9 cellular contexts compared by ENCODE assay signal in genomic region chr2:70978388-70979357, GRCh38. TPM values are rescaled to one million over a fixed set of nuclear protein-coding genes. Genes with fewer than 3 reads are reported as not detected.
A peak's percentile ranks its signal among the peaks of the same experiment; 100 is the strongest.
DNase-seq lines count a peak whose midpoint lies in the region; ATAC-seq and TF ChIP-seq lines count a peak whose summit lies in the region.
"Had no signal": no experiment of that assay in that cellular context is flagged by ENCODE, and none has a peak within 500 bp of the region (broad histone marks: within the 10 kb centered on the region; RNA-seq: fewer than 3 reads in every experiment).

ANKRD53 (plus strand) TSS chr2:70978630; CDS start chr2:70978646, 16 bp downstream.

- peak within 1 kb of the TSS; percentile 61 to 88 for H3K4me3 ChIP-seq in SK-N-SH (ENCODE audit: low read depth in 2 of 2, low read length in 1 of 2)
- peak within 1 kb of the TSS; percentile 68 for H3K4me3 ChIP-seq in OCI-LY1 (ENCODE audit: low read depth, low read length, poor library complexity, severe bottlenecking)
- peak within 1 kb of the TSS; percentile 75 for H3K4me3 ChIP-seq in coronary artery
- H3K4me3 ChIP-seq in lower leg skin (ENCODE audit: low read depth, poor library complexity, severe bottlenecking): peak within 1 kb of the TSS; percentile 45
- peak within 1 kb of the TSS; percentile 34 for H3K4me3 ChIP-seq in thymus (ENCODE audit: low read length)

- no peak for TF ChIP-seq POLR2A in lower leg skin (IDR thresholded peaks at IDR 0.05)

- intact Hi-C loops in lower leg skin (cut with DNase I; ENCODE audit: low total_unique reads): no loop called here

- no peak for TF ChIP-seq RAD21 in SK-N-SH (IDR thresholded peaks at IDR 0.05; ENCODE audit: low read length)

- H3K9ac ChIP-seq in SK-N-SH (peak within 1 kb of the TSS; percentile 72; the same call in 1 of the 2 replicates), OCI-LY1 (ENCODE audit: low read length) (no peak within 1 kb of the TSS)

- POLR2A ChIA-PET in SK-N-SH (lab: Yijun Ruan, JAX): no interaction called here

- WGBS in SK-N-SH (ENCODE audit: low lambda C conversion rate): 92% methylated on average over 58 of the region's 82 CpGs
- WGBS in lower leg skin, 2 donors: 5 to 7% methylated on average over 28 to 58 of the region's 82 CpGs
- WGBS in thymus: 15% methylated on average over 82 of the region's 82 CpGs

- H2AFZ ChIP-seq in SK-N-SH (ENCODE audit: low read depth): no peak within 1 kb of the TSS
- no peak within 1 kb of the TSS for H2AFZ ChIP-seq in OCI-LY1 (ENCODE audit: low read length)

- H3K27ac ChIP-seq in SK-N-SH (ENCODE audit: low read depth in 2 of 2, low read length in 1 of 2): peak within 1 kb of the TSS in 1 of 2 experiments; percentile 87; a peak in 2 of 4 replicates
- H3K27ac ChIP-seq in OCI-LY1 (ENCODE audit: low read depth, low read length, poor library complexity, severe bottlenecking): no peak within 1 kb of the TSS
- peak within 1 kb of the TSS; percentile 87 to 91 for H3K27ac ChIP-seq in coronary artery
- no peak within 1 kb of the TSS for H3K27ac ChIP-seq in thymus (ENCODE audit: low read depth)

- H4K20me1 ChIP-seq in SK-N-SH (ENCODE audit: insufficient read depth) (no peaks in the 10 kb centered on the region), OCI-LY1 (ENCODE audit: insufficient read depth, low read length) (no peaks in the 10 kb centered on the region)

- H3K4me1 ChIP-seq in SK-N-SH (ENCODE audit: control insufficient read depth in 1 of 2, insufficient read depth in 2 of 2, low read depth in 1 of 2, low read length in 1 of 2) (peaks cover 3 to 6% of the 10 kb centered on the region in 2 experiments; a peak in 3 of 4 replicates), OCI-LY1 (ENCODE audit: insufficient read depth, low read length, severe bottlenecking) (peaks cover 13% of the 10 kb centered on the region), thymus (ENCODE audit: control insufficient read depth, insufficient read depth, low read length) (peaks cover 4% of the 10 kb centered on the region)

- H3F3A ChIP-seq in SK-N-SH (replicated peaks; ENCODE audit: insufficient read depth) (no peaks in the 10 kb centered on the region), OCI-LY1 (ENCODE audit: insufficient read depth, low read length) (no peaks in the 10 kb centered on the region)

- H3K79me2 ChIP-seq in SK-N-SH (ENCODE audit: insufficient read depth) (no peaks in the 10 kb centered on the region), OCI-LY1 (ENCODE audit: insufficient read depth, low read length) (no peaks in the 10 kb centered on the region)

- CTCF ChIA-PET in SK-N-SH (lab: Yijun Ruan, JAX): interaction anchor here (0.8 to 4.0 kb wide), 11 partner anchors 7 to 259 kb away, joined by 3 to 33 read pairs (median 5); partner anchors contain the start of gene FIGLA

- no peaks in the 10 kb centered on the region for H3K9me2 ChIP-seq in SK-N-SH
- no peaks in the 10 kb centered on the region for H3K9me2 ChIP-seq in OCI-LY1 (ENCODE audit: low read depth, low read length)

- H3K27me3 ChIP-seq in SK-N-SH (ENCODE audit: insufficient read depth) (no peaks in the 10 kb centered on the region), OCI-LY1 (ENCODE audit: insufficient read depth, low read length) (no peaks in the 10 kb centered on the region), thymus (ENCODE audit: control insufficient read depth, insufficient read depth) (no peaks in the 10 kb centered on the region)

- TF ChIP-seq EP300 in SK-N-SH (IDR thresholded peaks at IDR 0.05; ENCODE audit: borderline replicate concordance in 1 of 2, low read depth in 1 of 2, low read length in 1 of 2): no peak

- TF ChIP-seq CTCF in SK-N-SH (IDR thresholded peaks at IDR 0.05) (no peak), OCI-LY1 (IDR thresholded peaks at IDR 0.05; ENCODE audit: low read length) (no peak), coronary artery (IDR thresholded peaks at IDR 0.05) (no peak), lower leg skin (IDR thresholded peaks at IDR 0.05) (no peak)

- H3K36me3 ChIP-seq in SK-N-SH (replicated peaks in 1 of 2; ENCODE audit: control insufficient read depth in 1 of 2, insufficient read depth in 2 of 2, low read length in 1 of 2) (no peaks in the 10 kb centered on the region), OCI-LY1 (ENCODE audit: insufficient read depth, low read length) (no peaks in the 10 kb centered on the region), thymus (ENCODE audit: control insufficient read depth, insufficient read depth) (no peaks in the 10 kb centered on the region)

- peak within 1 kb of the TSS; percentile 90 for H3K4me2 ChIP-seq in SK-N-SH
- H3K4me2 ChIP-seq in OCI-LY1 (ENCODE audit: low read length): peak within 1 kb of the TSS; percentile 89

- peak; percentile 27 for DNase-seq in SK-N-SH
- peak; percentile 83 for DNase-seq in coronary artery (ENCODE audit: low spot score)
- DNase-seq in lower leg skin (ENCODE audit: low spot score in 2 of 2): peak in 1 of 2 donors; percentile 91
- no peak for DNase-seq in NCI-H2081 treated with DMSO at 0.1 percent for 48 hours (lab: John Stamatoyannopoulos, UW)
- DNase-seq: DND-41 had no signal

- ATAC-seq in SK-N-SH treated with all-trans-retinoic acid at 6 μM for 48 hours (no peak), GM21529 (IDR thresholded peaks at IDR 0.05; ENCODE audit: unreplicated experiment) (no peak)

- H3K9me3 ChIP-seq in SK-N-SH: no peaks in the 10 kb centered on the region
- no peaks in the 10 kb centered on the region for H3K9me3 ChIP-seq in OCI-LY1 (ENCODE audit: low read length)
- H3K9me3 ChIP-seq in thymus (ENCODE audit: control insufficient read depth): no peaks in the 10 kb centered on the region

TF ChIP-seq in SK-N-SH, 30 proteins besides CTCF, POLR2A, EP300 and RAD21:
- TF ChIP-seq FOXJ3 (CRISPR knock-in tag; IDR thresholded peaks at IDR 0.05) (no peak), IRF3 (IDR thresholded peaks at IDR 0.05; ENCODE audit: low read depth, low read length) (no peak), SMC3 (IDR thresholded peaks at IDR 0.05; ENCODE audit: low read depth, low read length) (no peak), TCF12 (IDR thresholded peaks at IDR 0.05) (no peak), RFX5 (IDR thresholded peaks at IDR 0.05; ENCODE audit: low read length) (no peak), RXRA (IDR thresholded peaks at IDR 0.05; ENCODE audit: borderline replicate concordance, low read depth) (no peak), ELF1 (IDR thresholded peaks at IDR 0.05) (no peak), NFIC (IDR thresholded peaks at IDR 0.05; ENCODE audit: borderline replicate concordance) (no peak), FOXM1 (IDR thresholded peaks at IDR 0.05; ENCODE audit: low read depth) (no peak), MEF2A (IDR thresholded peaks at IDR 0.05; ENCODE audit: borderline replicate concordance, low read depth) (no peak)

TF ChIP-seq in SK-N-SH treated with all-trans-retinoic acid at 6 μM for 48 hours, 23 proteins besides CTCF, POLR2A, EP300 and RAD21:
- no peak for TF ChIP-seq RARB (CRISPR knock-in tag; IDR thresholded peaks at IDR 0.05)
- no peak for TF ChIP-seq ARNTL (CRISPR knock-in tag; IDR thresholded peaks at IDR 0.05; ENCODE audit: borderline replicate concordance, low read depth)
- TF ChIP-seq TOX (CRISPR knock-in tag; IDR thresholded peaks at IDR 0.05; ENCODE audit: borderline replicate concordance): no peak
- TF ChIP-seq TCF4 (CRISPR knock-in tag; IDR thresholded peaks at IDR 0.05; ENCODE audit: borderline replicate concordance): no peak
- no peak for TF ChIP-seq ZNF565 (CRISPR knock-in tag; conservative IDR thresholded peaks at IDR 0.05; ENCODE audit: low read depth)
- TF ChIP-seq SNAI2 (CRISPR knock-in tag; IDR thresholded peaks at IDR 0.05): no peak
- TF ChIP-seq ISL1 (CRISPR knock-in tag; IDR thresholded peaks at IDR 0.05): no peak
- no peak for TF ChIP-seq BACH2 (CRISPR knock-in tag; IDR thresholded peaks at IDR 0.05; ENCODE audit: borderline replicate concordance)

RNA-seq across cellular contexts. Expression of gene ANKRD53, which starts in this region (rescaled TPM):
- polyA plus RNA-seq in SK-N-SH (2012; rRNA removed) (0.29 and 0.58 TPM in 2 replicates), thymus (0.71 TPM)
- 0.10 and 0.17 TPM in 2 replicates for polyA plus RNA-seq in SK-N-SH (2012; cell fraction: cytosol; rRNA removed)
- polyA plus RNA-seq in SK-N-SH (2012; cell fraction: nucleus; rRNA removed): 1.7 and 2.2 TPM in 2 replicates
- 1 to 10 TPM in 1 of 4 donors, under 1 TPM in 2, not detected in 1; 0.27 to 1.3 (median 0.84) TPM for total RNA-seq in lower leg skin

Comparison
In these comparisons a context has a peak if more than half of its experiments do, and no peak if none do; other contexts are left out.
1. H3K27ac ChIP-seq: peak in coronary artery (2 of 2); none in OCI-LY1 (single experiment) and thymus (single experiment).
2. Peak in every context shown above with its lines, with median percentiles within 50 percentile points of each other: H3K4me3 ChIP-seq.